In genomic region chr2:17188726-17189125, GRCh38 we compare ENCODE assay signal across 3 cellular contexts.
"Had no signal": no experiment of that assay in that cellular context is flagged by ENCODE, and none has a peak within 500 bp of the region (broad histone marks: within the 10 kb centered on the region; RNA-seq: fewer than 3 reads in every experiment).

No MANE protein-coding gene starts in this region.

- ATAC-seq: GM12878 had no signal

- H3K4me3 ChIP-seq: GM12878 had no signal

- DNase-seq: GDM1, GF-D8 had no signal
